ENCODE assay signal across 8 cellular contexts in genomic region chr11:71999360-71999759, GRCh38. TPM values are rescaled to one million over a fixed set of nuclear protein-coding genes. Genes with fewer than 3 reads are reported as not detected.
A peak's percentile ranks its signal among the peaks of the same experiment; 100 is the strongest.
DNase-seq lines count a peak whose midpoint lies in the region; TF ChIP-seq lines count a peak whose summit lies in the region.

No MANE protein-coding gene starts in this region.

- CTCF ChIA-PET in RWPE1 (lab: Yijun Ruan, JAX): no interaction called here

- H3K36me3 Mint-ChIP-seq in CD14-positive monocyte: peaks cover 63 to 71% of the 10 kb centered on the region in 2 donors
- H3K36me3 Mint-ChIP-seq in osteocyte (ENCODE audit: unreplicated experiment): peaks cover 21% of the 10 kb centered on the region

- H3K4me1 Mint-ChIP-seq in CD14-positive monocyte (peaks cover 36% of the 10 kb centered on the region), osteocyte (ENCODE audit: unreplicated experiment) (peaks cover 25% of the 10 kb centered on the region)

- peak overlapping the region; percentile 96 to 99 (median 98) for H3K27ac Mint-ChIP-seq in CD14-positive monocyte
- peak overlapping the region; percentile 88 for H3K27ac Mint-ChIP-seq in osteocyte (ENCODE audit: unreplicated experiment)

- H3K4me3 Mint-ChIP-seq in CD14-positive monocyte (peak overlapping the region; percentile 78 to 94), osteocyte (ENCODE audit: unreplicated experiment) (peak overlapping the region; percentile 61)

- H3K27me3 Mint-ChIP-seq in CD14-positive monocyte (ENCODE audit: low read depth in 3 of 3): peaks cover 0 to 3% (median 2%) of the 10 kb centered on the region in 3 donors
- H3K27me3 Mint-ChIP-seq in osteocyte (ENCODE audit: unreplicated experiment): no peaks in the 10 kb centered on the region

- intact Hi-C loops in CD14-positive monocyte (cut with micrococcal nuclease): no loop called here

- TF ChIP-seq CTCF in CD14-positive monocyte (IDR thresholded peaks at IDR 0.05): no peak
- no peak for TF ChIP-seq CTCF in RWPE1 (conservative IDR thresholded peaks at IDR 0.05; ENCODE audit: low read depth)
- no peak for TF ChIP-seq CTCF in osteocyte (IDR thresholded peaks at IDR 0.05)

- peak overlapping the region; percentile 56 for H3K27ac ChIP-seq in RWPE1

- POLR2A ChIA-PET in RWPE1 (lab: Yijun Ruan, JAX; ENCODE audit: low non-redundant PET): interaction anchor here (1.1 kb wide), 1 partner anchor 146 kb away, joined by 3 read pairs; no protein-coding TSS in a partner anchor

- H3K9me3 Mint-ChIP-seq in CD14-positive monocyte (peaks cover 0 to 4% (median 0%) of the 10 kb centered on the region in 7 donors), osteocyte (ENCODE audit: unreplicated experiment) (no peaks in the 10 kb centered on the region)

- DNase-seq in CD14-positive monocyte (ENCODE audit: low spot score): no peak
- no peak for DNase-seq in RWPE1 (ENCODE audit: low spot score)
- peak; percentile 47 for DNase-seq in fibroblast of gingiva (ENCODE audit: low read depth)
- DNase-seq in osteocyte (ENCODE audit: extremely low spot score, unreplicated experiment): no peak
- DNase-seq in DMS 273 treated with DMSO at 0.1 percent for 48 hours (lab: John Stamatoyannopoulos, UW): no peak
- DNase-seq in SIG-M5 (lab: John Stamatoyannopoulos, UW): no peak
- DNase-seq in activated gamma-delta T cell treated with Interleukin-2 at 50 U/mL for 16 hours: no peak
- DNase-seq in T-helper 9 cell: no peak

RNA-seq across cellular contexts. Expression of gene IL18BP, which starts 0.7 kb away (rescaled TPM):
- 1 to 10 TPM; 7.4 to 8.3 TPM for polyA plus RNA-seq in CD14-positive monocyte
- total RNA-seq in osteocyte: 8.8 and 9.6 TPM in 2 replicates
